1 cellular context compared by ENCODE assay signal in the genomic region with DNA sequence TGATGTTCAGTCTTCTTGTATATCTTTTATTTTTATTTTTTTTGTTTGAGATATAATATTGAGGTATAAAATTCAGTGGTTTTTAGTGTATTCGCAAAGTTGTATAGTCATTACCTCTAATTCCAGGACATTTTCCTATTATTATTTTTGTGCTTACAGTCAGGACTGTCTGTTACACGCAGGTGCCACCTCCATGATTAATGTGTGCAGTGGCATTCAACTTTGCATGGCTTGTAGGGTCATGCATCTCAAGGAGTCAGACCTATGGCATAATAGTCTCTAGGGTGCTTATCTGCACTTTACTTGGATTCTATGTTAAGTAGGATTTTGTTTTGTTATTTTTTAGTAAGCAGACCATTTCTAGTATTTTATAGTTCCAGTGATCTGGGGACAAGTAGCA.
TF ChIP-seq lines count a peak whose summit lies in the region.

No MANE protein-coding gene starts in this region.

TF ChIP-seq in HepG2, 621 proteins besides CTCF, POLR2A, EP300 and RAD21:
- TF ChIP-seq PAF1 (CRISPR knock-in tag; IDR thresholded peaks at IDR 0.05) (no peak), ZNF343 (CRISPR knock-in tag; IDR thresholded peaks at IDR 0.05) (no peak), ZNF292 (CRISPR knock-in tag; IDR thresholded peaks at IDR 0.05; ENCODE audit: borderline replicate concordance, low read depth) (no peak), RNF2 (conservative IDR thresholded peaks at IDR 0.05; ENCODE audit: low read depth) (no peak), ZBTB20 (CRISPR knock-in tag; IDR thresholded peaks at IDR 0.05; ENCODE audit: borderline replicate concordance, low read depth) (no peak), ATAD3A (CRISPR knock-in tag; IDR thresholded peaks at IDR 0.05) (no peak), ZNF30 (CRISPR knock-in tag; IDR thresholded peaks at IDR 0.05) (no peak), JUND (CRISPR knock-in tag; IDR thresholded peaks at IDR 0.05) (no peak), ZNF768 (CRISPR knock-in tag; IDR thresholded peaks at IDR 0.05) (no peak), ZNF20 (CRISPR knock-in tag; IDR thresholded peaks at IDR 0.05) (no peak), AKAP8 (CRISPR knock-in tag; IDR thresholded peaks at IDR 0.05) (no peak), CEBPZ (IDR thresholded peaks at IDR 0.05; ENCODE audit: low read length) (no peak), MBNL3 (CRISPR knock-in tag; conservative IDR thresholded peaks at IDR 0.05) (no peak), ZNF296 (CRISPR knock-in tag; conservative IDR thresholded peaks at IDR 0.05) (no peak), GFI1 (CRISPR knock-in tag; IDR thresholded peaks at IDR 0.05; ENCODE audit: borderline replicate concordance) (no peak)
- TF ChIP-seq, protein P1, sequence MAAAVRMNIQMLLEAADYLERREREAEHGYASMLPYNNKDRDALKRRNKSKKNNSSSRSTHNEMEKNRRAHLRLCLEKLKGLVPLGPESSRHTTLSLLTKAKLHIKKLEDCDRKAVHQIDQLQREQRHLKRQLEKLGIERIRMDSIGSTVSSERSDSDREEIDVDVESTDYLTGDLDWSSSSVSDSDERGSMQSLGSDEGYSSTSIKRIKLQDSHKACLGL (CRISPR knock-in tag; IDR thresholded peaks at IDR 0.05): no peak
- TF ChIP-seq, protein P2, sequence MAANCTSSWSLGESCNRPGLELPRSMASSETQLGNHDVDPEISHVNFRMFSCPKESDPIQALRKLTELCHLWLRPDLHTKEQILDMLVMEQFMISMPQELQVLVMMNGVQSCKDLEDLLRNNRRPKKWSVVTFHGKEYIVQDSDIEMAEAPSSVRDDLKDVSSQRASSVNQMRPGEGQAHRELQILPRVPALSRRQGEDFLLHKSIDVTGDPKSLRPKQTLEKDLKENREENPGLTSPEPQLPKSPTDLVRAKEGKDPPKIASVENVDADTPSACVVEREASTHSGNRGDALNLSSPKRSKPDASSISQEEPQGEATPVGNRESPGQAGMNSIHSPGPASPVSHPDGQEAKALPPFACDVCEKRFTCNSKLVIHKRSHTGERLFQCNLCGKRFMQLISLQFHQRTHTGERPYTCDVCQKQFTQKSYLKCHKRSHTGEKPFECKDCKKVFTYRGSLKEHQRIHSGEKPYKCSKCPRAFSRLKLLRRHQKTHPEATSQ (CRISPR knock-in tag; IDR thresholded peaks at IDR 0.05; ENCODE audit: borderline replicate concordance): no peak
- TF ChIP-seq, protein P3, sequence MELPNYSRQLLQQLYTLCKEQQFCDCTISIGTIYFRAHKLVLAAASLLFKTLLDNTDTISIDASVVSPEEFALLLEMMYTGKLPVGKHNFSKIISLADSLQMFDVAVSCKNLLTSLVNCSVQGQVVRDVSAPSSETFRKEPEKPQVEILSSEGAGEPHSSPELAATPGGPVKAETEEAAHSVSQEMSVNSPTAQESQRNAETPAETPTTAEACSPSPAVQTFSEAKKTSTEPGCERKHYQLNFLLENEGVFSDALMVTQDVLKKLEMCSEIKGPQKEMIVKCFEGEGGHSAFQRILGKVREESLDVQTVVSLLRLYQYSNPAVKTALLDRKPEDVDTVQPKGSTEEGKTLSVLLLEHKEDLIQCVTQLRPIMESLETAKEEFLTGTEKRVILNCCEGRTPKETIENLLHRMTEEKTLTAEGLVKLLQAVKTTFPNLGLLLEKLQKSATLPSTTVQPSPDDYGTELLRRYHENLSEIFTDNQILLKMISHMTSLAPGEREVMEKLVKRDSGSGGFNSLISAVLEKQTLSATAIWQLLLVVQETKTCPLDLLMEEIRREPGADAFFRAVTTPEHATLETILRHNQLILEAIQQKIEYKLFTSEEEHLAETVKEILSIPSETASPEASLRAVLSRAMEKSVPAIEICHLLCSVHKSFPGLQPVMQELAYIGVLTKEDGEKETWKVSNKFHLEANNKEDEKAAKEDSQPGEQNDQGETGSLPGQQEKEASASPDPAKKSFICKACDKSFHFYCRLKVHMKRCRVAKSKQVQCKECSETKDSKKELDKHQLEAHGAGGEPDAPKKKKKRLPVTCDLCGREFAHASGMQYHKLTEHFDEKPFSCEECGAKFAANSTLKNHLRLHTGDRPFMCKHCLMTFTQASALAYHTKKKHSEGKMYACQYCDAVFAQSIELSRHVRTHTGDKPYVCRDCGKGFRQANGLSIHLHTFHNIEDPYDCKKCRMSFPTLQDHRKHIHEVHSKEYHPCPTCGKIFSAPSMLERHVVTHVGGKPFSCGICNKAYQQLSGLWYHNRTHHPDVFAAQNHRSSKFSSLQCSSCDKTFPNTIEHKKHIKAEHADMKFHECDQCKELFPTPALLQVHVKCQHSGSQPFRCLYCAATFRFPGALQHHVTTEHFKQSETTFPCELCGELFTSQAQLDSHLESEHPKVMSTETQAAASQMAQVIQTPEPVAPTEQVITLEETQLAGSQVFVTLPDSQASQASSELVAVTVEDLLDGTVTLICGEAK (IDR thresholded peaks at IDR 0.05): no peak
- TF ChIP-seq, protein P3 (CRISPR knock-in tag; IDR thresholded peaks at IDR 0.05): no peak
- TF ChIP-seq, protein P4, sequence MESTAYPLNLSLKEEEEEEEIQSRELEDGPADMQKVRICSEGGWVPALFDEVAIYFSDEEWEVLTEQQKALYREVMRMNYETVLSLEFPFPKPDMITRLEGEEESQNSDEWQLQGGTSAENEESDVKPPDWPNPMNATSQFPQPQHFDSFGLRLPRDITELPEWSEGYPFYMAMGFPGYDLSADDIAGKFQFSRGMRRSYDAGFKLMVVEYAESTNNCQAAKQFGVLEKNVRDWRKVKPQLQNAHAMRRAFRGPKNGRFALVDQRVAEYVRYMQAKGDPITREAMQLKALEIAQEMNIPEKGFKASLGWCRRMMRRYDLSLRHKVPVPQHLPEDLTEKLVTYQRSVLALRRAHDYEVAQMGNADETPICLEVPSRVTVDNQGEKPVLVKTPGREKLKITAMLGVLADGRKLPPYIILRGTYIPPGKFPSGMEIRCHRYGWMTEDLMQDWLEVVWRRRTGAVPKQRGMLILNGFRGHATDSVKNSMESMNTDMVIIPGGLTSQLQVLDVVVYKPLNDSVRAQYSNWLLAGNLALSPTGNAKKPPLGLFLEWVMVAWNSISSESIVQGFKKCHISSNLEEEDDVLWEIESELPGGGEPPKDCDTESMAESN (CRISPR knock-in tag; conservative IDR thresholded peaks at IDR 0.05): no peak
